8 cellular contexts compared by ENCODE assay signal in the genomic region with DNA sequence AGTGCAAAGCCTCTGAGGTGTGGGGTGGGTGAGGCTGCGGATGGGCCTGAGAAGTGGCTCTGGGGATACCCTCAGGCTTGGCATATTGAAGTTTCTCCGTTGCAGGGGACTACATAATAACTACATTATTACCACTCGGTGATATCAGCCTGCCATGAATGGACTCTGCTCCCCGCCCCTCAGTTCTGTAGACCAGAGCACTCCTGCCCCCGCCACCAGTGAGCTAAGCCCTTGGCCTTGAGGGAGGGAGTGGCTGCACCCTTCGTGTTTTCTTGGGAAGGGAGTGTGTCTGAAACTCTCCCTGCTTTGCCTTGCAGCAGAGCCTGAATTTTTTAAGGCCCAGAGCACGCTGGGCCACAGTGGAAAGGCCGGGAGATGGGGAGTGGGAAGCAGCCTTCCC. TPM values are rescaled to one million over a fixed set of nuclear protein-coding genes. Genes with fewer than 3 reads are reported as not detected.
DNase-seq lines count a peak whose midpoint lies in the region; ATAC-seq and TF ChIP-seq lines count a peak whose summit lies in the region.

No MANE protein-coding gene starts in this region.

- H3K36me3 Mint-ChIP-seq in WTC11: peaks cover 6% of the 10 kb centered on the region; the same call in 1 of the 2 replicates

- H3K4me1 Mint-ChIP-seq in WTC11: peaks cover 64% of the 10 kb centered on the region

- CTCF ChIA-PET in HEK293 (lab: Yijun Ruan, JAX): interaction anchor here (0.7 to 7.6 kb wide), 5 partner anchors 20 to 83 kb away, joined by 3 to 103 read pairs (median 3); no protein-coding TSS in a partner anchor
- CTCF ChIA-PET in WTC11 (lab: Charles Lee): interaction anchor here (1.4 to 6.6 kb wide), 8 partner anchors 19 to 128 kb away, joined by 6 to 67 read pairs (median 11); a partner anchor contains a TSS

- WGBS in spleen, 5 donors: 25 to 37% (median 31%) methylated on average over 8 of the region's 8 CpGs

- H3K36me3 ChIP-seq in HEK293 (ENCODE audit: control insufficient read depth in 2 of 2, insufficient read depth in 1 of 2, low read length in 2 of 2): no peaks in the 10 kb centered on the region
- peaks cover 0 to 13% (median 0%) of the 10 kb centered on the region in 6 donors for H3K36me3 ChIP-seq in spleen

- H3K27me3 Mint-ChIP-seq in WTC11 (ENCODE audit: low read depth): no peaks in the 10 kb centered on the region

- H3K27ac ChIP-seq in HEK293 (ENCODE audit: extremely low read depth, low read depth, low read length): peak overlapping the region; percentile 7; the same call in 1 of the 2 replicates
- H3K27ac ChIP-seq in foreskin keratinocyte: peak overlapping the region; percentile 63
- peak overlapping the region; percentile 95 to 99 (median 98) for H3K27ac ChIP-seq in spleen

- TF ChIP-seq CTCF in HEK293 (tag by site-specific recombination; IDR thresholded peaks at IDR 0.05) (no peak), WTC11 (IDR thresholded peaks at IDR 0.05) (no peak), foreskin keratinocyte (conservative IDR thresholded peaks at IDR 0.05) (no peak), spleen (IDR thresholded peaks at IDR 0.05 in 8 of 11, conservative IDR thresholded peaks at IDR 0.05 in 3 of 11) (no peak)

- peak overlapping the region; percentile 81 for H3K4me3 Mint-ChIP-seq in WTC11

- intact Hi-C loops in spleen (cut with DNase I; ENCODE audit: low total_unique reads): loop anchor here (5.0 to 10.0 kb wide), 2 partner anchors 76 to 133 kb away; no protein-coding TSS in a partner anchor

- in situ Hi-C loops in G401 (cut with HindIII; ENCODE audit: low sequenced_read_pairs): no loop called here

- H3K9me3 Mint-ChIP-seq in WTC11: no peaks in the 10 kb centered on the region

- peak overlapping the region; percentile 84 for H3K27ac Mint-ChIP-seq in WTC11

- ATAC-seq in WTC11 (no peak), foreskin keratinocyte (no peak)

- DNase-seq in WTC11 (ENCODE audit: low spot score) (no peak), foreskin keratinocyte (no peak), spleen (peak; percentile 80), hepatic stellate cell (ENCODE audit: low spot score) (no peak), DMS79 treated with DMSO at 0.1 percent for 48 hours (lab: John Stamatoyannopoulos, UW) (no peak), G401 (ENCODE audit: low spot score) (no peak), DMS114 treated with DMSO at 0.1 percent for 48 hours (lab: John Stamatoyannopoulos, UW; ENCODE audit: unreplicated experiment) (no peak)

- no peak for TF ChIP-seq POLR2A in spleen (IDR thresholded peaks at IDR 0.05)

- H3K9me3 ChIP-seq in HEK293 (ENCODE audit: control insufficient read depth, insufficient read depth, low read depth, low read length) (no peaks in the 10 kb centered on the region), spleen (no peaks in the 10 kb centered on the region)

- POLR2A ChIA-PET in HEK293 (lab: Yijun Ruan, JAX): interaction anchor here (0.6 to 1.8 kb wide), 3 partner anchors 58 to 228 kb away, joined by 3 to 6 read pairs (median 4); a partner anchor contains a TSS
- POLR2A ChIA-PET in WTC11 (lab: Charles Lee): interaction anchor here (0.6 to 4.3 kb wide), 4 partner anchors 36 to 642 kb away, joined by 3 to 73 read pairs (median 4); a partner anchor contains a TSS

- H3K4me1 ChIP-seq in HEK293 (ENCODE audit: control insufficient read depth, insufficient read depth, low read length): peaks cover 9% of the 10 kb centered on the region
- peaks cover 16% of the 10 kb centered on the region for H3K4me1 ChIP-seq in foreskin keratinocyte
- H3K4me1 ChIP-seq in spleen: peaks cover 61 to 81% (median 73%) of the 10 kb centered on the region in 6 donors

- H3K27me3 ChIP-seq in foreskin keratinocyte (no peaks in the 10 kb centered on the region), spleen (replicated peaks in 1 of 7) (no peaks in the 10 kb centered on the region)

- no peak overlapping the region for H3K4me3 ChIP-seq in HEK293 (ENCODE audit: low read depth, low read length)
- peak overlapping the region; percentile 77 to 98 (median 86) for H3K4me3 ChIP-seq in spleen

TF ChIP-seq in HEK293, 187 proteins besides CTCF, POLR2A, EP300 and RAD21:
- TF ChIP-seq WT1 (tag by site-specific recombination; IDR thresholded peaks at IDR 0.05) (peak; percentile 53; the same call in 1 of the 2 replicates), HOXD13 (CRISPR knock-in tag; IDR thresholded peaks at IDR 0.05; ENCODE audit: borderline replicate concordance) (no peak), PRDM1 (tag by site-specific recombination; IDR thresholded peaks at IDR 0.05) (peak; percentile 14; the same call in 1 of the 2 replicates), GLIS2 (tag by site-specific recombination; IDR thresholded peaks at IDR 0.05) (0 out of 2 replicates have a peak, but pooled peaks have one; percentile 9), KLF1 (tag by site-specific recombination; IDR thresholded peaks at IDR 0.05) (peak; percentile 66; the same call in 1 of the 2 replicates)
- TF ChIP-seq, protein P1, sequence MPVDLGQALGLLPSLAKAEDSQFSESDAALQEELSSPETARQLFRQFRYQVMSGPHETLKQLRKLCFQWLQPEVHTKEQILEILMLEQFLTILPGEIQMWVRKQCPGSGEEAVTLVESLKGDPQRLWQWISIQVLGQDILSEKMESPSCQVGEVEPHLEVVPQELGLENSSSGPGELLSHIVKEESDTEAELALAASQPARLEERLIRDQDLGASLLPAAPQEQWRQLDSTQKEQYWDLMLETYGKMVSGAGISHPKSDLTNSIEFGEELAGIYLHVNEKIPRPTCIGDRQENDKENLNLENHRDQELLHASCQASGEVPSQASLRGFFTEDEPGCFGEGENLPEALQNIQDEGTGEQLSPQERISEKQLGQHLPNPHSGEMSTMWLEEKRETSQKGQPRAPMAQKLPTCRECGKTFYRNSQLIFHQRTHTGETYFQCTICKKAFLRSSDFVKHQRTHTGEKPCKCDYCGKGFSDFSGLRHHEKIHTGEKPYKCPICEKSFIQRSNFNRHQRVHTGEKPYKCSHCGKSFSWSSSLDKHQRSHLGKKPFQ (tag by site-specific recombination; IDR thresholded peaks at IDR 0.05): no peak

TF ChIP-seq in WTC11, 78 proteins besides CTCF, POLR2A, EP300 and RAD21 (continues in another document):
- TF ChIP-seq, protein P2, sequence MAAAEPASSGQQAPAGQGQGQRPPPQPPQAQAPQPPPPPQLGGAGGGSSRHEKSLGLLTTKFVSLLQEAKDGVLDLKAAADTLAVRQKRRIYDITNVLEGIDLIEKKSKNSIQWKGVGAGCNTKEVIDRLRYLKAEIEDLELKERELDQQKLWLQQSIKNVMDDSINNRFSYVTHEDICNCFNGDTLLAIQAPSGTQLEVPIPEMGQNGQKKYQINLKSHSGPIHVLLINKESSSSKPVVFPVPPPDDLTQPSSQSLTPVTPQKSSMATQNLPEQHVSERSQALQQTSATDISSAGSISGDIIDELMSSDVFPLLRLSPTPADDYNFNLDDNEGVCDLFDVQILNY (CRISPR knock-in tag; IDR thresholded peaks at IDR 0.05): no peak
- TF ChIP-seq, protein P3, sequence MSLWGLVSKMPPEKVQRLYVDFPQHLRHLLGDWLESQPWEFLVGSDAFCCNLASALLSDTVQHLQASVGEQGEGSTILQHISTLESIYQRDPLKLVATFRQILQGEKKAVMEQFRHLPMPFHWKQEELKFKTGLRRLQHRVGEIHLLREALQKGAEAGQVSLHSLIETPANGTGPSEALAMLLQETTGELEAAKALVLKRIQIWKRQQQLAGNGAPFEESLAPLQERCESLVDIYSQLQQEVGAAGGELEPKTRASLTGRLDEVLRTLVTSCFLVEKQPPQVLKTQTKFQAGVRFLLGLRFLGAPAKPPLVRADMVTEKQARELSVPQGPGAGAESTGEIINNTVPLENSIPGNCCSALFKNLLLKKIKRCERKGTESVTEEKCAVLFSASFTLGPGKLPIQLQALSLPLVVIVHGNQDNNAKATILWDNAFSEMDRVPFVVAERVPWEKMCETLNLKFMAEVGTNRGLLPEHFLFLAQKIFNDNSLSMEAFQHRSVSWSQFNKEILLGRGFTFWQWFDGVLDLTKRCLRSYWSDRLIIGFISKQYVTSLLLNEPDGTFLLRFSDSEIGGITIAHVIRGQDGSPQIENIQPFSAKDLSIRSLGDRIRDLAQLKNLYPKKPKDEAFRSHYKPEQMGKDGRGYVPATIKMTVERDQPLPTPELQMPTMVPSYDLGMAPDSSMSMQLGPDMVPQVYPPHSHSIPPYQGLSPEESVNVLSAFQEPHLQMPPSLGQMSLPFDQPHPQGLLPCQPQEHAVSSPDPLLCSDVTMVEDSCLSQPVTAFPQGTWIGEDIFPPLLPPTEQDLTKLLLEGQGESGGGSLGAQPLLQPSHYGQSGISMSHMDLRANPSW (CRISPR knock-in tag; conservative IDR thresholded peaks at IDR 0.05; ENCODE audit: low read depth): no peak
- no peak for TF ChIP-seq NFATC4 (CRISPR knock-in tag; IDR thresholded peaks at IDR 0.05)

RNA-seq across cellular contexts. Expression of a gene that starts 1.7 kb away (rescaled TPM):
- 27.7 to 28.9 TPM (median 28.6 TPM) in 3 replicates for total RNA-seq in WTC11 (2021)
- 23.4 and 25.2 TPM in 2 replicates for total RNA-seq in foreskin keratinocyte
- polyA plus RNA-seq in foreskin keratinocyte: 45.8 and 46.1 TPM in 2 replicates
- 10 to 100 TPM; 27.7 to 47.5 (median 36.6) TPM for total RNA-seq in spleen
- polyA plus RNA-seq in spleen: 10 to 100 TPM; 12.9 to 32.0 (median 23.9) TPM
- 22.3 and 27.4 TPM in 2 replicates for total RNA-seq in G401 (2014; rRNA removed; shearing (Covaris generic))

RNA-seq across cellular contexts. Expression of a gene that starts 41.4 kb away (rescaled TPM):
- total RNA-seq in WTC11 (2021): 0.37 to 0.80 TPM (median 0.50 TPM) in 3 replicates
- 0.37 and 0.39 TPM in 2 replicates for total RNA-seq in foreskin keratinocyte
- polyA plus RNA-seq in foreskin keratinocyte: 0.41 TPM in 2 replicates
- 1 to 10 TPM in 4 of 7 donors, under 1 TPM in 2, not detected in 1; 0.17 to 2.5 (median 1.5) TPM for total RNA-seq in spleen
- polyA plus RNA-seq in spleen: 1 to 10 TPM in 1 of 3 donors, under 1 TPM in 2; 0.35 to 1.1 (median 0.51) TPM
- total RNA-seq in G401 (2014; rRNA removed; shearing (Covaris generic)): 0.41 and 0.80 TPM in 2 replicates

RNA-seq across cellular contexts. Expression of a gene that starts 47.2 kb away (rescaled TPM):
- 147 to 155 TPM (median 152 TPM) in 3 replicates for total RNA-seq in WTC11 (2021)
- total RNA-seq in foreskin keratinocyte: 25.9 and 29.1 TPM in 2 replicates
- polyA plus RNA-seq in foreskin keratinocyte: 9.5 and 12.0 TPM in 2 replicates
- total RNA-seq in spleen: 10 to 100 TPM; 32.3 to 56.2 (median 46.5) TPM
- 10 to 100 TPM; 20.8 to 25.5 (median 24.5) TPM for polyA plus RNA-seq in spleen
- 43.8 and 73.4 TPM in 2 replicates for total RNA-seq in G401 (2014; rRNA removed; shearing (Covaris generic))

Comparison
In these comparisons a context has a peak if more than half of its experiments do, and no peak if none do; other contexts are left out.
1. H3K27ac ChIP-seq: peak in every context shown above with its lines; median percentile 98 in spleen; 63 in foreskin keratinocyte; 7 in HEK293.